ENCODE assay signal across 1 cellular context in the genomic region with DNA sequence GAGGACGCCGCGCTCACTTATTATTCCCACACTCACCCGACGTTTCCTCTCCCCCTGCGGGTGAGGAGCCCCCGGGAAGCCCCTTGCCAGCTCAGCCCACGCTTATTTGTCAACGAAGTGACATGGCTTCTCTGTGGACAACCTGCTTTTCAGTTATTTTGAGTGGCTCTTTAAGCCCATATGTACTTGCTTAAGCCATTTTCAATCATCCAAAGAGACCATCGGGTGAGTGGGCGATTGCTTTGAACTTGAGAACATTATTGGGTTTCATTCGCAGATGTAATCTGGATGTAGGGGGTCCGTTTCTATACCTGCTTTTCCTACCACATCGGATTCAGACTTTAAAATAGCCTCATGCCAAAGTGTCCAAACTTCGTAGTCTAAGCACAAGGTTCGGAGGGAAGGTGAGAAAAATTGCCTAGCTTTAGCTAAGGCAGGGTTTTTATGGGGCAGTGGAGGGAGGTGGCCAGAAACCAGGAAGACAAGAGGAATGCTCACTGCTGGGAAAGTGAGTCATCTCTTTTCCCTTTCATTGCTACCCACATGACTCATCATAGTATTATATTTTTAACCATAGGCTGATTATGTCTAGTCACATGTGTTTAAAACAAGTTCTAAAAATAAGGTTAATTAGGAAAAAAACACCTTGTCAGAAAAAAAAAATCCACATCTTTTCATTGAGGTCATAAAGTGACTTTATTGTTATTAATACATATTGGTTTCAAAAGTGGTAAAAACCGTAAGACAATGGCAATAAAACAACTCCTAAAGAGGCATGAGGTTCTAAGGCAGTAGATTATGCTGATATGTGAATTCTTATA.
TF ChIP-seq lines count a peak whose summit lies in the region.

No MANE protein-coding gene starts in this region.

TF ChIP-seq in HEK293, 187 proteins besides CTCF, POLR2A, EP300 and RAD21 (continued from another document and continues in another):
- TF ChIP-seq, protein P1, sequence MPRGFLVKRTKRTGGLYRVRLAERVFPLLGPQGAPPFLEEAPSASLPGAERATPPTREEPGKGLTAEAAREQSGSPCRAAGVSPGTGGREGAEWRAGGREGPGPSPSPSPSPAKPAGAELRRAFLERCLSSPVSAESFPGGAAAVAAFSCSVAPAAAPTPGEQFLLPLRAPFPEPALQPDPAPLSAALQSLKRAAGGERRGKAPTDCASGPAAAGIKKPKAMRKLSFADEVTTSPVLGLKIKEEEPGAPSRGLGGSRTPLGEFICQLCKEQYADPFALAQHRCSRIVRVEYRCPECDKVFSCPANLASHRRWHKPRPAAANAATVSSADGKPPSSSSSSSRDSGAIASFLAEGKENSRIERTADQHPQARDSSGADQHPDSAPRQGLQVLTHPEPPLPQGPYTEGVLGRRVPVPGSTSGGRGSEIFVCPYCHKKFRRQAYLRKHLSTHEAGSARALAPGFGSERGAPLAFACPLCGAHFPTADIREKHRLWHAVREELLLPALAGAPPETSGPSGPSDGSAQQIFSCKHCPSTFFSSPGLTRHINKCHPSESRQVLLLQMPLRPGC (tag by site-specific recombination; IDR thresholded peaks at IDR 0.05): peak; percentile 92
- TF ChIP-seq MZF1 (tag by site-specific recombination; IDR thresholded peaks at IDR 0.05; ENCODE audit: borderline replicate concordance) (0 out of 2 replicates have a peak, but pooled peaks have one; percentile 23), ZNF664 (tag by site-specific recombination; IDR thresholded peaks at IDR 0.05) (no peak), ZNF776 (tag by site-specific recombination; IDR thresholded peaks at IDR 0.05; ENCODE audit: borderline replicate concordance) (no peak), ZNF148 (tag by site-specific recombination; IDR thresholded peaks at IDR 0.05; ENCODE audit: borderline replicate concordance) (no peak), ZFHX2 (tag by site-specific recombination; conservative IDR thresholded peaks at IDR 0.05) (peak; percentile 83), ZNF600 (tag by site-specific recombination; IDR thresholded peaks at IDR 0.05) (no peak), ZNF585B (tag by site-specific recombination; IDR thresholded peaks at IDR 0.05) (no peak), ZNF157 (tag by site-specific recombination; IDR thresholded peaks at IDR 0.05) (no peak), ZNF223 (tag by site-specific recombination; IDR thresholded peaks at IDR 0.05) (no peak), ZNF433 (tag by site-specific recombination; IDR thresholded peaks at IDR 0.05; ENCODE audit: low read depth) (no peak), ZNF747 (tag by site-specific recombination; IDR thresholded peaks at IDR 0.05) (no peak), SETDB1 (IDR thresholded peaks at IDR 0.05; ENCODE audit: insufficient read length, low read length) (no peak), YY2 (tag by site-specific recombination; IDR thresholded peaks at IDR 0.05) (no peak), ZNF843 (tag by site-specific recombination; IDR thresholded peaks at IDR 0.05) (no peak; the same call in none of the 2 replicates), ZBTB10 (tag by site-specific recombination; IDR thresholded peaks at IDR 0.05) (no peak), SP3 (tag by site-specific recombination; IDR thresholded peaks at IDR 0.05) (no peak), ZNF280C (tag by site-specific recombination; IDR thresholded peaks at IDR 0.05) (no peak), ZNF423 (tag by site-specific recombination; IDR thresholded peaks at IDR 0.05) (no peak; the same call in 1 of the 2 replicates), PRDM10 (tag by site-specific recombination; IDR thresholded peaks at IDR 0.05) (no peak), ZFP37 (tag by site-specific recombination; IDR thresholded peaks at IDR 0.05) (peak; percentile 19; the same call in 1 of the 2 replicates), ZNF704 (tag by site-specific recombination; IDR thresholded peaks at IDR 0.05) (no peak), ZXDB (tag by site-specific recombination; IDR thresholded peaks at IDR 0.05) (peak; percentile 58), GLIS1 (tag by site-specific recombination; IDR thresholded peaks at IDR 0.05) (peak; percentile 66; the same call in 1 of the 2 replicates), ZNF140 (tag by site-specific recombination; IDR thresholded peaks at IDR 0.05) (no peak), ZNF335 (tag by site-specific recombination; conservative IDR thresholded peaks at IDR 0.05) (peak; percentile 74), ZNF292 (tag by site-specific recombination; IDR thresholded peaks at IDR 0.05; ENCODE audit: borderline replicate concordance, low read depth) (no peak), PRDM6 (tag by site-specific recombination; IDR thresholded peaks at IDR 0.05) (peak; percentile 87), REPIN1 (tag by site-specific recombination; IDR thresholded peaks at IDR 0.05; ENCODE audit: low read depth) (no peak)
- TF ChIP-seq, protein P2, sequence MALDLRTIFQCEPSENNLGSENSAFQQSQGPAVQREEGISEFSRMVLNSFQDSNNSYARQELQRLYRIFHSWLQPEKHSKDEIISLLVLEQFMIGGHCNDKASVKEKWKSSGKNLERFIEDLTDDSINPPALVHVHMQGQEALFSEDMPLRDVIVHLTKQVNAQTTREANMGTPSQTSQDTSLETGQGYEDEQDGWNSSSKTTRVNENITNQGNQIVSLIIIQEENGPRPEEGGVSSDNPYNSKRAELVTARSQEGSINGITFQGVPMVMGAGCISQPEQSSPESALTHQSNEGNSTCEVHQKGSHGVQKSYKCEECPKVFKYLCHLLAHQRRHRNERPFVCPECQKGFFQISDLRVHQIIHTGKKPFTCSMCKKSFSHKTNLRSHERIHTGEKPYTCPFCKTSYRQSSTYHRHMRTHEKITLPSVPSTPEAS (tag by site-specific recombination; IDR thresholded peaks at IDR 0.05): no peak
- TF ChIP-seq, protein P3, sequence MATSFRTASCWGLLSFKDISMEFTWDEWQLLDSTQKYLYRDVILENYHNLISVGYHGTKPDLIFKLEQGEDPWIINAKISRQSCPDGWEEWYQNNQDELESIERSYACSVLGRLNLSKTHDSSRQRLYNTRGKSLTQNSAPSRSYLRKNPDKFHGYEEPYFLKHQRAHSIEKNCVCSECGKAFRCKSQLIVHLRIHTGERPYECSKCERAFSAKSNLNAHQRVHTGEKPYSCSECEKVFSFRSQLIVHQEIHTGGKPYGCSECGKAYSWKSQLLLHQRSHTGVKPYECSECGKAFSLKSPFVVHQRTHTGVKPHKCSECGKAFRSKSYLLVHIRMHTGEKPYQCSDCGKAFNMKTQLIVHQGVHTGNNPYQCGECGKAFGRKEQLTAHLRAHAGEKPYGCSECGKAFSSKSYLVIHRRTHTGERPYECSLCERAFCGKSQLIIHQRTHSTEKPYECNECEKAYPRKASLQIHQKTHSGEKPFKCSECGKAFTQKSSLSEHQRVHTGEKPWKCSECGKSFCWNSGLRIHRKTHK (tag by site-specific recombination; IDR thresholded peaks at IDR 0.05): no peak
